1 cellular context compared by ENCODE assay signal in genomic region chr16:1261131-1261917, GRCh38.
TF ChIP-seq lines count a peak whose summit lies in the region.

No MANE protein-coding gene starts in this region.

TF ChIP-seq in endothelial cell of umbilical vein, 7 proteins besides CTCF, POLR2A, EP300 and RAD21:
- TF ChIP-seq EZH2 (IDR thresholded peaks at IDR 0.05; ENCODE audit: borderline replicate concordance, low read depth, low read length, severe bottlenecking) (peak; percentile 44), MYC (IDR thresholded peaks at IDR 0.05; ENCODE audit: low read depth, low read length) (no peak)
